ENCODE assay signal across 17 cellular contexts in genomic region chr9:6687180-6687579, GRCh38.
"Had no signal": no experiment of that assay in that cellular context is flagged by ENCODE, and none has a peak within 500 bp of the region (broad histone marks: within the 10 kb centered on the region; RNA-seq: fewer than 3 reads in every experiment).

No MANE protein-coding gene starts in this region.

- H3K4me2 ChIP-seq: SK-N-SH had no signal

- H3K27ac ChIP-seq: HL-60, RWPE1 had no signal

- H3K9ac ChIP-seq: SK-N-SH had no signal

- H3K9me3 ChIP-seq: SK-N-SH had no signal

- DNase-seq: KBM-7; NCI-H1048; NCI-H1105; NCI-H1436 treated with DMSO at 0.1 percent for 48 hours; NCI-H1694; NCI-H187 treated with DMSO at 0.1 percent for 48 hours; NCI-H2029 treated with DMSO at 0.1 percent for 48 hours; NCI-H2107; NCI-H2227 treated with DMSO at 0.1 percent for 48 hours; NCI-H526 treated with DMSO at 0.1 percent for 48 hours; NCI-H748 treated with DMSO at 0.1 percent for 48 hours; NK-92 treated with Interleukin-12 subunit alpha and Interleukin-12 subunit beta, amount 100 ng/mL, for 24 hours; SHP77; SK-N-SH; T-helper 1 cell had no signal
